8 cellular contexts compared by ENCODE assay signal in genomic region chr6:108134213-108134973, GRCh38. TPM values are rescaled to one million over a fixed set of nuclear protein-coding genes. Genes with fewer than 3 reads are reported as not detected.
DNase-seq lines count a peak whose midpoint lies in the region; ATAC-seq and TF ChIP-seq lines count a peak whose summit lies in the region.

No MANE protein-coding gene starts in this region.

- peaks cover 2% of the 10 kb centered on the region for H3K9me3 ChIP-seq in iPS-18c (ENCODE audit: control insufficient read depth, insufficient read depth, low read length)
- no peaks in the 10 kb centered on the region for H3K9me3 ChIP-seq in smooth muscle cell (replicated peaks; ENCODE audit: low read depth)

- H3K27ac Mint-ChIP-seq in WTC11, result peak overlapping the region; percentile 65; the same call in 1 of the 2 replicates

- H3K36me3 Mint-ChIP-seq in WTC11, result no peaks in the 10 kb centered on the region

- H4K20me1 ChIP-seq in smooth muscle cell (ENCODE audit: low read depth), result no peaks in the 10 kb centered on the region

- 6% methylated on average over 18 of the region's 18 CpGs for WGBS in smooth muscle cell (ENCODE audit: low lambda C conversion rate)

- H3K9me3 Mint-ChIP-seq in WTC11, result peaks cover 2% of the 10 kb centered on the region; the same call in 1 of the 2 replicates

- peak overlapping the region; percentile 66 for H3K4me3 Mint-ChIP-seq in WTC11

- no peaks in the 10 kb centered on the region for H3K36me3 ChIP-seq in smooth muscle cell (ENCODE audit: low read depth)

- H3K27ac ChIP-seq in smooth muscle cell (ENCODE audit: low read depth), result peak overlapping the region; percentile 87

- H3K4me3 ChIP-seq in iPS-18c (ENCODE audit: insufficient read depth, low read depth, low read length) (peak overlapping the region; percentile 30; the same call in 1 of the 2 replicates), smooth muscle cell (peak overlapping the region; percentile 53)

- H3K4me1 Mint-ChIP-seq in WTC11, result peaks cover 19% of the 10 kb centered on the region

- peak overlapping the region; percentile 90 for H3K4me2 ChIP-seq in smooth muscle cell

- TF ChIP-seq CTCF in WTC11 (IDR thresholded peaks at IDR 0.05) (no peak), smooth muscle cell (IDR thresholded peaks at IDR 0.05; ENCODE audit: borderline replicate concordance, insufficient read depth, poor library complexity, severe bottlenecking) (no peak)

- peaks cover 87% of the 10 kb centered on the region for H3K27me3 Mint-ChIP-seq in WTC11 (ENCODE audit: low read depth)

- H3K4me1 ChIP-seq in smooth muscle cell (ENCODE audit: low read depth), result peaks cover 18% of the 10 kb centered on the region

- POLR2A ChIA-PET in WTC11 (lab: Charles Lee), result interaction anchor here (0.8 to 1.3 kb wide), 2 partner anchors 18 to 40 kb away, joined by 3 to 4 read pairs; no protein-coding TSS in a partner anchor

- CTCF ChIA-PET in WTC11 (lab: Charles Lee), result interaction anchor here (0.9 to 2.7 kb wide), 8 partner anchors 9 to 154 kb away, joined by 3 to 12 read pairs (median 4); no protein-coding TSS in a partner anchor

- H2AFZ ChIP-seq in smooth muscle cell (ENCODE audit: low read depth), result peak overlapping the region; percentile 96

- no peaks in the 10 kb centered on the region for H3K27me3 ChIP-seq in smooth muscle cell (ENCODE audit: low read depth)

- H3F3A ChIP-seq in smooth muscle cell (ENCODE audit: low read depth), result peaks cover 6% of the 10 kb centered on the region

- ATAC-seq in WTC11 (peak; percentile 28), HG03521 (IDR thresholded peaks at IDR 0.05; ENCODE audit: unreplicated experiment) (no peak), HG03571 (IDR thresholded peaks at IDR 0.05; ENCODE audit: unreplicated experiment) (no peak)

- H3K79me2 ChIP-seq in smooth muscle cell (ENCODE audit: low read depth), result no peaks in the 10 kb centered on the region

- peak overlapping the region; percentile 83 for H3K9ac ChIP-seq in smooth muscle cell (ENCODE audit: low read depth)

- DNase-seq in NCI-H146 (lab: John Stamatoyannopoulos, UW), result peak; percentile 3
- DNase-seq in NCI-H146 treated with DMSO at 0.1 percent for 48 hours (lab: John Stamatoyannopoulos, UW; ENCODE audit: unreplicated experiment), result no peak
- no peak for DNase-seq in WTC11 (ENCODE audit: low spot score)
- DNase-seq in smooth muscle cell (lab: John Stamatoyannopoulos, UW; ENCODE audit: unreplicated experiment), result no peak
- no peak for DNase-seq in SK-N-DZ (ENCODE audit: low spot score)

TF ChIP-seq in WTC11, 78 proteins besides CTCF, POLR2A, EP300 and RAD21:
- no peak for TF ChIP-seq FOXP4 (CRISPR knock-in tag; IDR thresholded peaks at IDR 0.05)
- TF ChIP-seq HMGA2 (CRISPR knock-in tag; IDR thresholded peaks at IDR 0.05), result no peak
- no peak for TF ChIP-seq IRF2 (CRISPR knock-in tag; IDR thresholded peaks at IDR 0.05; ENCODE audit: borderline replicate concordance, low read depth)
- TF ChIP-seq, protein P1, sequence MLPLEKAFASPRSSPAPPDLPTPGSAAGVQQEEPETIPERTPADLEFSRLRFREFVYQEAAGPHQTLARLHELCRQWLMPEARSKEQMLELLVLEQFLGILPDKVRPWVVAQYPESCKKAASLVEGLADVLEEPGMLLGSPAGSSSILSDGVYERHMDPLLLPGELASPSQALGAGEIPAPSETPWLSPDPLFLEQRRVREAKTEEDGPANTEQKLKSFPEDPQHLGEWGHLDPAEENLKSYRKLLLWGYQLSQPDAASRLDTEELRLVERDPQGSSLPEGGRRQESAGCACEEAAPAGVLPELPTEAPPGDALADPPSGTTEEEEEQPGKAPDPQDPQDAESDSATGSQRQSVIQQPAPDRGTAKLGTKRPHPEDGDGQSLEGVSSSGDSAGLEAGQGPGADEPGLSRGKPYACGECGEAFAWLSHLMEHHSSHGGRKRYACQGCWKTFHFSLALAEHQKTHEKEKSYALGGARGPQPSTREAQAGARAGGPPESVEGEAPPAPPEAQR (CRISPR knock-in tag; IDR thresholded peaks at IDR 0.05), result no peak
- no peak for TF ChIP-seq ZNF671 (CRISPR knock-in tag; IDR thresholded peaks at IDR 0.05)
- TF ChIP-seq GTF2I (CRISPR knock-in tag; conservative IDR thresholded peaks at IDR 0.05), result no peak
- no peak for TF ChIP-seq ZNF121 (CRISPR knock-in tag; IDR thresholded peaks at IDR 0.05)
- no peak for TF ChIP-seq KAT7 (CRISPR knock-in tag; IDR thresholded peaks at IDR 0.05; ENCODE audit: borderline replicate concordance)
- TF ChIP-seq, protein P2, sequence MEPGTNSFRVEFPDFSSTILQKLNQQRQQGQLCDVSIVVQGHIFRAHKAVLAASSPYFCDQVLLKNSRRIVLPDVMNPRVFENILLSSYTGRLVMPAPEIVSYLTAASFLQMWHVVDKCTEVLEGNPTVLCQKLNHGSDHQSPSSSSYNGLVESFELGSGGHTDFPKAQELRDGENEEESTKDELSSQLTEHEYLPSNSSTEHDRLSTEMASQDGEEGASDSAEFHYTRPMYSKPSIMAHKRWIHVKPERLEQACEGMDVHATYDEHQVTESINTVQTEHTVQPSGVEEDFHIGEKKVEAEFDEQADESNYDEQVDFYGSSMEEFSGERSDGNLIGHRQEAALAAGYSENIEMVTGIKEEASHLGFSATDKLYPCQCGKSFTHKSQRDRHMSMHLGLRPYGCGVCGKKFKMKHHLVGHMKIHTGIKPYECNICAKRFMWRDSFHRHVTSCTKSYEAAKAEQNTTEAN (CRISPR knock-in tag; IDR thresholded peaks at IDR 0.05), result no peak
- TF ChIP-seq SMAD4 (CRISPR knock-in tag; IDR thresholded peaks at IDR 0.05), result no peak
- TF ChIP-seq ETV6 (CRISPR knock-in tag; IDR thresholded peaks at IDR 0.05), result no peak
- TF ChIP-seq HMGXB4 (CRISPR knock-in tag; IDR thresholded peaks at IDR 0.05), result no peak
- no peak for TF ChIP-seq SMAD3 (CRISPR knock-in tag; IDR thresholded peaks at IDR 0.05; ENCODE audit: borderline replicate concordance)
- TF ChIP-seq FOXJ3 (CRISPR knock-in tag; IDR thresholded peaks at IDR 0.05; ENCODE audit: borderline replicate concordance), result no peak
- TF ChIP-seq ZNF416 (CRISPR knock-in tag; IDR thresholded peaks at IDR 0.05), result no peak
- no peak for TF ChIP-seq CREM (CRISPR knock-in tag; IDR thresholded peaks at IDR 0.05)
- no peak for TF ChIP-seq ZNF512 (CRISPR knock-in tag; IDR thresholded peaks at IDR 0.05; ENCODE audit: borderline replicate concordance)
- TF ChIP-seq FOXP1 (CRISPR knock-in tag; IDR thresholded peaks at IDR 0.05; ENCODE audit: borderline replicate concordance), result no peak
- no peak for TF ChIP-seq ZNF263 (CRISPR knock-in tag; IDR thresholded peaks at IDR 0.05; ENCODE audit: low read depth)
- no peak for TF ChIP-seq TEAD1 (CRISPR knock-in tag; IDR thresholded peaks at IDR 0.05)

RNA-seq across cellular contexts. Expression of gene NR2E1, which starts 31.4 kb away (rescaled TPM):
- total RNA-seq in WTC11 (2021) (not detected in 3 replicates), smooth muscle cell (not detected in 2 replicates)
- not detected in 2 replicates for polyA plus RNA-seq in smooth muscle cell
- polyA plus RNA-seq in SK-N-DZ (2014; cell fraction: cytosol; rRNA removed), result not detected in 2 replicates
- not detected in 2 replicates for polyA plus RNA-seq in SK-N-DZ (2014; cell fraction: nucleus; rRNA removed)

RNA-seq across cellular contexts. Expression of gene OSTM1, which starts 59.9 kb away (rescaled TPM):
- total RNA-seq in WTC11 (2021), result 25.3 to 34.1 TPM (median 27.6 TPM) in 3 replicates
- 22.0 and 31.4 TPM in 2 replicates for total RNA-seq in smooth muscle cell
- 10.3 and 11.7 TPM in 2 replicates for polyA plus RNA-seq in smooth muscle cell
- 25.6 and 30.1 TPM in 2 replicates for polyA plus RNA-seq in SK-N-DZ (2014; cell fraction: cytosol; rRNA removed)
- 16.9 and 36.0 TPM in 2 replicates for polyA plus RNA-seq in SK-N-DZ (2014; cell fraction: nucleus; rRNA removed)
